Comparison of ENCODE assay signal across 8 cellular contexts in the genomic region with DNA sequence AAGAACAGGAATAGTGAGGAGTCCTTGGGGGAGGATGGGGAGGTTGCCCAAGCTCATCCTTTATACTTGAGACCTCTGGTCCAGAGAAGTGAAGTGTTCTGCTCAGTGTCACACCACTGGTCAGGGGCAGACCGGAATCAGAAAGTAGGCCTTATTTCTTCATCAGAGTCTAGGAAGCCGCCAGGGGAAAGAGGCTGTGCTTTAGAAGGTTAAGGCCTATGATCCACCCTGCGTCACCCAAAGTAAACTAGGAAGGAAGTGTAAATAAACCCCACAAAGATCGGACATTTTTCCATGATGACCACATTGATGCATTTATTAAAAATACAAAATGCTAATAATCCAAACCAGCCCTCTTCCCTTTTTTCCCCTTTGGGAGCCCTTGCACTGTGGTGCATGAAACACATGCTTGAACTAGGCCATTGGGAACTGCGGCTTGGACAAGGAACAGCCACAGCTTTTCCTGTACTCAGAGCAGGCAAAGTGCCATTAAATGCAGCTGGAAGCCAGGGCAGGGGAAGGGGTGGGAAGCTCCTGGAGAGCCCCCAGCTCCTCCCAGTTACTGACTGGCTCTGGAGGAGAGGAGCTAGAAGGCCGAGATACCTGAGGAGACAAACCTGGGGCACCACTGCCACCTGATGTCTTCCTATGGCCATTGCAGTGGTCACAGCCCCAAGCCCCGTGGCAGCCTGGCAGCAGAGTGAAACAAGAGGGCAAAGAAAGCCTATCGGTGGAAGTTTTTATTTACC. TPM values are rescaled to one million over a fixed set of nuclear protein-coding genes. Genes with fewer than 3 reads are reported as not detected.
DNase-seq lines count a peak whose midpoint lies in the region; ATAC-seq lines count a peak whose summit lies in the region.

No MANE protein-coding gene starts in this region.

- H3K4me1 Mint-ChIP-seq in activated CD8-positive, alpha-beta T cell treated with anti-CD3 and anti-CD28 coated beads, Interleukin-2, amount 10 ng/mL, durations not matched to agents 7 days and 5 days (ENCODE audit: low read depth), result peaks cover 2% of the 10 kb centered on the region
- H3K4me1 Mint-ChIP-seq in effector memory CD8-positive, alpha-beta T cell (ENCODE audit: low read depth in 2 of 2), result peaks cover 2 to 6% of the 10 kb centered on the region in 2 donors

- H3K9me3 Mint-ChIP-seq in activated CD8-positive, alpha-beta T cell treated with anti-CD3 and anti-CD28 coated beads, Interleukin-2, amount 10 ng/mL, durations not matched to agents 7 days and 5 days (ENCODE audit: insufficient read depth), result no peaks in the 10 kb centered on the region
- no peaks in the 10 kb centered on the region for H3K9me3 Mint-ChIP-seq in effector memory CD8-positive, alpha-beta T cell

- H3K27me3 Mint-ChIP-seq in activated CD8-positive, alpha-beta T cell treated with anti-CD3 and anti-CD28 coated beads, Interleukin-2, amount 10 ng/mL, durations not matched to agents 7 days and 5 days (ENCODE audit: low read depth), result no peaks in the 10 kb centered on the region
- H3K27me3 Mint-ChIP-seq in effector memory CD8-positive, alpha-beta T cell, result no peaks in the 10 kb centered on the region

- H2BK5ac ChIP-seq in mesenchymal stem cell (ENCODE audit: low read depth, low read length, poor library complexity, severe bottlenecking), result no peak overlapping the region

- H3K4me2 ChIP-seq in mesenchymal stem cell (ENCODE audit: low read length, poor library complexity, severe bottlenecking), result no peak overlapping the region

- CTCF ChIA-PET in activated CD8-positive, alpha-beta T cell treated with anti-CD3 and anti-CD28 coated beads, Interleukin-2, amount 10 ng/mL, durations not matched to agents 7 days and 5 days (lab: Charles Lee), result interaction anchor here (0.6 to 3.4 kb wide), 32 partner anchors 11 to 346 kb away, joined by 3 to 26 read pairs (median 4); no protein-coding TSS in a partner anchor

- peak; percentile 89 for DNase-seq in DMS 273 (lab: John Stamatoyannopoulos, UW; ENCODE audit: unreplicated experiment)
- peak; percentile 55 to 76 for DNase-seq in NCI-H524 (lab: John Stamatoyannopoulos, UW)
- DNase-seq in activated CD8-positive, alpha-beta T cell treated with anti-CD3 and anti-CD28 coated beads, Interleukin-2, amount 10 ng/mL, durations not matched to agents 7 days and 5 days, result peak; percentile 81
- DNase-seq in effector memory CD8-positive, alpha-beta T cell, result peak; percentile 34 to 57 (median 50)
- peak; percentile 89 for DNase-seq in mesenchymal stem cell
- peak; percentile 24 for DNase-seq in stimulated activated CD8-positive, alpha-beta memory T cell treated with anti-CD3 and anti-CD28 coated beads, Interleukin-12 subunit alpha, Interleukin-12 subunit beta, amount 100 ng/mL, for 4 hours (ENCODE audit: low read depth)

- H3K36me3 Mint-ChIP-seq in activated CD8-positive, alpha-beta T cell treated with anti-CD3 and anti-CD28 coated beads, Interleukin-2, amount 10 ng/mL, durations not matched to agents 7 days and 5 days (ENCODE audit: low read depth), result no peaks in the 10 kb centered on the region
- peaks cover 3% of the 10 kb centered on the region for H3K36me3 Mint-ChIP-seq in effector memory CD8-positive, alpha-beta T cell (ENCODE audit: insufficient read depth)

- H3K14ac ChIP-seq in mesenchymal stem cell (ENCODE audit: low read length in 2 of 2), result no peak overlapping the region

- no peak overlapping the region for H2BK12ac ChIP-seq in mesenchymal stem cell (ENCODE audit: low read length in 2 of 2)

- H3K9me3 ChIP-seq in mesenchymal stem cell (ENCODE audit: control insufficient read depth, low read length), result no peaks in the 10 kb centered on the region

- no peak overlapping the region for H2BK120ac ChIP-seq in mesenchymal stem cell (ENCODE audit: low read depth, low read length)

- H3K4me3 ChIP-seq in mesenchymal stem cell (ENCODE audit: insufficient read depth in 1 of 2, low read depth in 1 of 2, low read length in 2 of 2), result no peak overlapping the region

- H3K9ac ChIP-seq in mesenchymal stem cell (ENCODE audit: low read length), result peak overlapping the region; percentile 49

- POLR2A ChIA-PET in activated CD8-positive, alpha-beta T cell treated with anti-CD3 and anti-CD28 coated beads, Interleukin-2, amount 10 ng/mL, durations not matched to agents 7 days and 5 days (lab: Charles Lee), result interaction anchor here (0.7 kb wide), 1 partner anchor 424 kb away, joined by 3 read pairs; no protein-coding TSS in a partner anchor

- H3K27ac ChIP-seq in mesenchymal stem cell (ENCODE audit: low read length, poor library complexity, severe bottlenecking), result no peak overlapping the region

- H2BK15ac ChIP-seq in mesenchymal stem cell (ENCODE audit: low read depth, poor library complexity, severe bottlenecking), result no peak overlapping the region

- no peak overlapping the region for H3K4me3 Mint-ChIP-seq in activated CD8-positive, alpha-beta T cell treated with anti-CD3 and anti-CD28 coated beads, Interleukin-2, amount 10 ng/mL, durations not matched to agents 7 days and 5 days
- no peak overlapping the region for H3K4me3 Mint-ChIP-seq in effector memory CD8-positive, alpha-beta T cell

- no peaks in the 10 kb centered on the region for H3K79me1 ChIP-seq in mesenchymal stem cell (replicated peaks; ENCODE audit: low read length, poor library complexity, severe bottlenecking)

- no peak overlapping the region for H3K23ac ChIP-seq in mesenchymal stem cell (ENCODE audit: low read length in 2 of 2)

- H4K91ac ChIP-seq in mesenchymal stem cell (ENCODE audit: low read length), result no peak overlapping the region

- ATAC-seq in HG02798 (IDR thresholded peaks at IDR 0.05; ENCODE audit: poor library complexity, unreplicated experiment) (peak; percentile 70), HG03571 (IDR thresholded peaks at IDR 0.05; ENCODE audit: unreplicated experiment) (no peak)
- peak; percentile 98 for ATAC-seq in activated CD8-positive, alpha-beta T cell treated with anti-CD3 and anti-CD28 coated beads, Interleukin-2, amount 10 ng/mL, durations not matched to agents 7 days and 5 days
- peak; percentile 88 for ATAC-seq in effector memory CD8-positive, alpha-beta T cell (replicated peaks)

- H2AK5ac ChIP-seq in mesenchymal stem cell (ENCODE audit: low read length, severe bottlenecking), result no peak overlapping the region

- no peak overlapping the region for H3K4ac ChIP-seq in mesenchymal stem cell (ENCODE audit: low read depth in 1 of 2, low read length in 2 of 2)

- WGBS in mesenchymal stem cell, result 48% methylated on average over 7 of the region's 8 CpGs

- H2AFZ ChIP-seq in mesenchymal stem cell (ENCODE audit: low read depth, low read length), result peak overlapping the region; percentile 58

- peak overlapping the region; percentile 4 for H4K8ac ChIP-seq in mesenchymal stem cell (ENCODE audit: low read length)

- H3K36me3 ChIP-seq in mesenchymal stem cell (ENCODE audit: control insufficient read depth in 1 of 2, insufficient read depth in 2 of 2, low read depth in 1 of 2, low read length in 2 of 2), result no peaks in the 10 kb centered on the region

- H3K4me1 ChIP-seq in mesenchymal stem cell (ENCODE audit: control insufficient read depth, insufficient read depth, low read depth, low read length), result peaks cover 3% of the 10 kb centered on the region

- no peaks in the 10 kb centered on the region for H3K27me3 ChIP-seq in mesenchymal stem cell (ENCODE audit: control insufficient read depth in 1 of 2, insufficient read depth in 1 of 2, low read length in 2 of 2)

- H3K27ac Mint-ChIP-seq in activated CD8-positive, alpha-beta T cell treated with anti-CD3 and anti-CD28 coated beads, Interleukin-2, amount 10 ng/mL, durations not matched to agents 7 days and 5 days, result no peak overlapping the region
- no peak overlapping the region for H3K27ac Mint-ChIP-seq in effector memory CD8-positive, alpha-beta T cell

- H3K18ac ChIP-seq in mesenchymal stem cell (ENCODE audit: low read depth in 1 of 2, low read length in 2 of 2), result no peak overlapping the region

RNA-seq across cellular contexts. Expression of a gene that starts 37.0 kb away (rescaled TPM):
- total RNA-seq in activated CD8-positive, alpha-beta T cell treated with anti-CD3 and anti-CD28 coated beads, Interleukin-2, amount 10 ng/mL, durations not matched to agents 7 days and 5 days, result 10 to 100 TPM; 30.3 to 31.3 TPM
- 1.7 TPM for polyA plus RNA-seq in mesenchymal stem cell (2013, experiment 1 of 2)
- polyA plus RNA-seq in mesenchymal stem cell (2013, experiment 2 of 2), result 2.0 TPM

Comparison
In these comparisons a context has a peak if more than half of its experiments do, and no peak if none do; other contexts are left out.
1. DNase-seq: peak in every context shown above with its lines; median percentile 89 in DMS 273; 89 in mesenchymal stem cell; 81 in activated CD8-positive, alpha-beta T cell treated with anti-CD3 and anti-CD28 coated beads, Interleukin-2, amount 10 ng/mL, durations not matched to agents 7 days and 5 days; 66 in NCI-H524; 50 in effector memory CD8-positive, alpha-beta T cell; 24 in stimulated activated CD8-positive, alpha-beta memory T cell treated with anti-CD3 and anti-CD28 coated beads, Interleukin-12 subunit alpha, Interleukin-12 subunit beta, amount 100 ng/mL, for 4 hours.